ENCODE assay signal across 12 cellular contexts in genomic region chr4:176635372-176636261, GRCh38.
DNase-seq lines count a peak whose midpoint lies in the region; ATAC-seq and TF ChIP-seq lines count a peak whose summit lies in the region.
"Had no signal": no experiment of that assay in that cellular context is flagged by ENCODE, and none has a peak within 500 bp of the region (broad histone marks: within the 10 kb centered on the region; RNA-seq: fewer than 3 reads in every experiment).

No MANE protein-coding gene starts in this region.

- no peaks in the 10 kb centered on the region for H3K36me3 Mint-ChIP-seq in GM23338 (ENCODE audit: low read depth)

- ATAC-seq in GM23338 (no peak), foreskin keratinocyte (peak; percentile 73), HG03520 (IDR thresholded peaks at IDR 0.05; ENCODE audit: unreplicated experiment) (no peak), sciatic nerve (no peak)
- ATAC-seq: stimulated activated naive CD8-positive, alpha-beta T cell treated with anti-CD3 and anti-CD28 coated beads, Interleukin-15, Interleukin-2, amounts not matched to agents 100 U/mL and 50 U/mL, for 24 hours had no signal

- H3K4me1 Mint-ChIP-seq in GM23338, result no peaks in the 10 kb centered on the region

- H4K20me1 ChIP-seq in GM23338 (replicated peaks; ENCODE audit: insufficient read depth), result no peaks in the 10 kb centered on the region; the same call in 1 of the 2 replicates
- H4K20me1 ChIP-seq: BLaER1 treated with 17β-estradiol and CSF1 and Interleukin-3, amounts not matched to agents 10 nM and 100 nM had no signal

- H3K36me3 ChIP-seq in GM23338 (ENCODE audit: insufficient read depth), result no peaks in the 10 kb centered on the region
- H3K36me3 ChIP-seq: BLaER1 treated with 17β-estradiol and CSF1 and Interleukin-3, amounts not matched to agents 10 nM and 100 nM had no signal

- H3K4me3 ChIP-seq in GM23338, result no peak overlapping the region
- H3K4me3 ChIP-seq: BLaER1 treated with 17β-estradiol and CSF1 and Interleukin-3, amounts not matched to agents 10 nM and 100 nM had no signal

- in situ Hi-C loops in SK-MEL-5 (cut with HindIII; ENCODE audit: low pct_unique_long_range_greater_than_20kb, low sequenced_read_pairs), result no loop called here

- peak; percentile 74 for DNase-seq in A172 (ENCODE audit: low spot score)
- DNase-seq in GM23338 (ENCODE audit: low spot score), result no peak
- DNase-seq in SK-MEL-5 (ENCODE audit: low read depth, low spot score), result peak; percentile 97
- DNase-seq in foreskin keratinocyte, result peak; percentile 67 to 71
- no peak for DNase-seq in mucosa of gallbladder (ENCODE audit: low spot score)
- no peak for DNase-seq in sciatic nerve (ENCODE audit: low spot score)
- no peak for DNase-seq in SW480 (ENCODE audit: low spot score)
- DNase-seq: NCI-H345; stimulated activated naive CD8-positive, alpha-beta T cell treated with anti-CD3 and anti-CD28 coated beads, Interleukin-15, Interleukin-2, amounts not matched to agents 100 U/mL and 50 U/mL, for 24 hours; T-helper 1 cell had no signal

- H3K27me3 ChIP-seq in GM23338 (ENCODE audit: insufficient read depth), result no peaks in the 10 kb centered on the region
- H3K27me3 ChIP-seq in foreskin keratinocyte, result peaks cover 4% of the 10 kb centered on the region
- H3K27me3 ChIP-seq: BLaER1 treated with 17β-estradiol and CSF1 and Interleukin-3, amounts not matched to agents 10 nM and 100 nM had no signal

- no peak overlapping the region for H3K27ac Mint-ChIP-seq in GM23338

- H3F3A ChIP-seq in GM23338 (replicated peaks; ENCODE audit: low read depth), result no peaks in the 10 kb centered on the region

- no peaks in the 10 kb centered on the region for H3K27me3 Mint-ChIP-seq in GM23338 (ENCODE audit: insufficient read depth, low read depth, poor library complexity)

- H2AFZ ChIP-seq in GM23338, result no peak overlapping the region

- H3K9me2 ChIP-seq in GM23338 (ENCODE audit: insufficient read depth), result no peaks in the 10 kb centered on the region

- no peak overlapping the region for H3K4me2 ChIP-seq in GM23338

- no peaks in the 10 kb centered on the region for H3K9me3 Mint-ChIP-seq in GM23338

- H3K4me1 ChIP-seq in GM23338 (ENCODE audit: insufficient read depth) (no peaks in the 10 kb centered on the region), foreskin keratinocyte (peaks cover 12% of the 10 kb centered on the region)

- no peak overlapping the region for H3K4me3 Mint-ChIP-seq in GM23338

- intact Hi-C loops in sciatic nerve (cut with DNase I), result no loop called here

- no peak overlapping the region for H3K27ac ChIP-seq in GM23338 (ENCODE audit: low read depth)
- H3K27ac ChIP-seq in foreskin keratinocyte, result peak overlapping the region; percentile 42
- H3K27ac ChIP-seq: BLaER1 treated with 17β-estradiol and CSF1 and Interleukin-3, amounts not matched to agents 10 nM and 100 nM had no signal

- no peaks in the 10 kb centered on the region for H3K79me2 ChIP-seq in GM23338 (replicated peaks; ENCODE audit: insufficient read depth)

- no peak for TF ChIP-seq CTCF in GM23338 (conservative IDR thresholded peaks at IDR 0.05; ENCODE audit: low read depth in 2 of 2)
- TF ChIP-seq CTCF in foreskin keratinocyte (conservative IDR thresholded peaks at IDR 0.05), result peak; percentile 45

TF ChIP-seq in GM23338, 12 proteins besides CTCF, POLR2A, EP300 and RAD21:
- TF ChIP-seq STAT1 (IDR thresholded peaks at IDR 0.05; ENCODE audit: unreplicated experiment) (no peak), CREB1 (CRISPR knock-in tag; IDR thresholded peaks at IDR 0.05; ENCODE audit: low read depth) (0 out of 2 replicates have a peak, but pooled peaks have one; percentile 8), EZH2phosphoT487 (IDR thresholded peaks at IDR 0.05; ENCODE audit: unreplicated experiment) (no peak)

Comparison
In these comparisons a context has a peak if more than half of its experiments do, and no peak if none do; other contexts are left out.
1. DNase-seq: peak in A172 (single experiment), SK-MEL-5 (single experiment) and foreskin keratinocyte (2 of 2); none in GM23338 (single experiment), mucosa of gallbladder (single experiment), sciatic nerve (single experiment) and SW480 (single experiment).